ENCODE assay signal across 25 cellular contexts in genomic region chr3:127815001-127815400, GRCh38. TPM values are rescaled to one million over a fixed set of nuclear protein-coding genes. Genes with fewer than 3 reads are reported as not detected.
DNase-seq lines count a peak whose midpoint lies in the region; TF ChIP-seq lines count a peak whose summit lies in the region.
"Had no signal": no experiment of that assay in that cellular context is flagged by ENCODE, and none has a peak within 500 bp of the region (broad histone marks: within the 10 kb centered on the region; RNA-seq: fewer than 3 reads in every experiment).

No MANE protein-coding gene starts in this region.

- peak overlapping the region; percentile 42 for H2AK5ac ChIP-seq in mesenchymal stem cell (ENCODE audit: low read length, severe bottlenecking)

- peaks cover 33% of the 10 kb centered on the region for H3K79me1 ChIP-seq in mesenchymal stem cell (replicated peaks; ENCODE audit: low read length, poor library complexity, severe bottlenecking)

- TF ChIP-seq CTCF in breast epithelium (IDR thresholded peaks at IDR 0.05) (no peak), mammary epithelial cell (conservative IDR thresholded peaks at IDR 0.05 in 1 of 2, IDR thresholded peaks at IDR 0.05 in 1 of 2; ENCODE audit: extremely low read depth in 1 of 2, insufficient read depth in 1 of 2, low read depth in 1 of 2, low read length in 2 of 2) (no peak), transverse colon (IDR thresholded peaks at IDR 0.05) (no peak)

- no peaks in the 10 kb centered on the region for H3K4me1 Mint-ChIP-seq in activated T-helper 2 cell treated with anti-CD3 and anti-CD28 coated beads, Interferon-gamma antibody, Interleukin-2, Interleukin-4, amounts not matched to agents 10 μg/mL and 5 μg/mL and 100 μg/mL, durations not matched to agents 14 hours and 24 hours and 36 hours (ENCODE audit: low read depth)
- no peaks in the 10 kb centered on the region for H3K4me1 Mint-ChIP-seq in activated CD4-positive, alpha-beta T cell treated with anti-CD3 and anti-CD28 coated beads, Interleukin-2, amount 10 ng/mL, durations not matched to agents 7 days and 5 days
- H3K4me1 Mint-ChIP-seq: activated CD4-positive, alpha-beta memory T cell treated with anti-CD3 and anti-CD28 coated beads, Interleukin-2, amount 10 ng/mL, durations not matched to agents 7 days and 5 days; activated naive CD4-positive, alpha-beta T cell treated with anti-CD3 and anti-CD28 coated beads, Interleukin-2, amount 50 U/mL, for 24 hours; activated T-helper 17 cell treated with anti-CD3 and anti-CD28 coated beads, Interleukin-2, amount 50 U/mL, for 72 hours; CD4-positive, alpha-beta memory T cell had no signal

- H3K9me3 Mint-ChIP-seq in activated T-helper 2 cell treated with anti-CD3 and anti-CD28 coated beads, Interferon-gamma antibody, Interleukin-2, Interleukin-4, amounts not matched to agents 10 μg/mL and 5 μg/mL and 100 μg/mL, durations not matched to agents 14 hours and 24 hours and 36 hours, result no peaks in the 10 kb centered on the region
- H3K9me3 Mint-ChIP-seq in activated CD4-positive, alpha-beta T cell treated with anti-CD3 and anti-CD28 coated beads, Interleukin-2, amount 10 ng/mL, durations not matched to agents 7 days and 5 days, result no peaks in the 10 kb centered on the region
- H3K9me3 Mint-ChIP-seq: activated CD4-positive, alpha-beta memory T cell treated with anti-CD3 and anti-CD28 coated beads, Interleukin-2, amount 10 ng/mL, durations not matched to agents 7 days and 5 days; activated naive CD4-positive, alpha-beta T cell treated with anti-CD3 and anti-CD28 coated beads, Interleukin-2, amount 50 U/mL, for 24 hours; activated T-helper 17 cell treated with anti-CD3 and anti-CD28 coated beads, Interleukin-2, amount 50 U/mL, for 72 hours; stimulated activated naive B cell treated with anti-CD40 and anti-IgM and Interleukin-4, amounts not matched to agents 10 μg/mL and 1 μg/mL and 100 μg/mL, for 72 hours had no signal

- H3K23ac ChIP-seq in mesenchymal stem cell (ENCODE audit: low read length in 2 of 2), result no peak overlapping the region

- DNase-seq in breast epithelium (ENCODE audit: low spot score in 2 of 2) (no peak), mammary epithelial cell (no peak), caudate nucleus (lab: John Stamatoyannopoulos, UW) (no peak), mesenchymal stem cell (no peak), transverse colon (no peak), NCI-H2029 (lab: John Stamatoyannopoulos, UW) (no peak)
- no peak for DNase-seq in activated T-helper 2 cell treated with anti-CD3 and anti-CD28 coated beads, Interferon-gamma antibody, Interleukin-2, Interleukin-4, amounts not matched to agents 10 μg/mL and 5 μg/mL and 100 μg/mL, durations not matched to agents 14 hours and 24 hours and 36 hours (ENCODE audit: low spot score)
- no peak for DNase-seq in activated CD4-positive, alpha-beta T cell treated with anti-CD3 and anti-CD28 coated beads, Interleukin-2, amount 10 ng/mL, durations not matched to agents 7 days and 5 days
- DNase-seq: activated CD4-positive, alpha-beta memory T cell treated with anti-CD3 and anti-CD28 coated beads, Interleukin-2, amount 10 ng/mL, durations not matched to agents 7 days and 5 days; activated CD8-positive, alpha-beta memory T cell treated with anti-CD3 and anti-CD28 coated beads, Interleukin-2, amount 50 U/mL, for 48 hours; AML-193; CD4-positive, alpha-beta memory T cell; lower lobe of right lung; NCI-H1092 treated with DMSO at 0.1 percent for 48 hours; NCI-H2029 treated with DMSO at 0.1 percent for 48 hours; NCI-H226; stimulated activated CD4-positive, alpha-beta T cell treated with anti-CD3 and anti-CD28 coated beads, Interleukin-4, amount 100 ng/mL, for 4 hours; stimulated activated naive B cell treated with anti-CD40 and anti-IgM and Interleukin-4, amounts not matched to agents 10 μg/mL and 1 μg/mL and 100 μg/mL, for 72 hours; testis had no signal

- CTCF ChIA-PET in mammary epithelial cell (lab: Charles Lee; ENCODE audit: low non-redundant PET), result no interaction called here
- CTCF ChIA-PET in activated CD4-positive, alpha-beta T cell treated with anti-CD3 and anti-CD28 coated beads, Interleukin-2, amount 10 ng/mL, durations not matched to agents 7 days and 5 days (lab: Charles Lee), result no interaction called here

- no peak overlapping the region for H3K27ac Mint-ChIP-seq in activated T-helper 2 cell treated with anti-CD3 and anti-CD28 coated beads, Interferon-gamma antibody, Interleukin-2, Interleukin-4, amounts not matched to agents 10 μg/mL and 5 μg/mL and 100 μg/mL, durations not matched to agents 14 hours and 24 hours and 36 hours
- H3K27ac Mint-ChIP-seq in activated CD4-positive, alpha-beta T cell treated with anti-CD3 and anti-CD28 coated beads, Interleukin-2, amount 10 ng/mL, durations not matched to agents 7 days and 5 days, result no peak overlapping the region
- H3K27ac Mint-ChIP-seq: activated CD4-positive, alpha-beta memory T cell treated with anti-CD3 and anti-CD28 coated beads, Interleukin-2, amount 10 ng/mL, durations not matched to agents 7 days and 5 days; activated naive CD4-positive, alpha-beta T cell treated with anti-CD3 and anti-CD28 coated beads, Interleukin-2, amount 50 U/mL, for 24 hours; activated T-helper 17 cell treated with anti-CD3 and anti-CD28 coated beads, Interleukin-2, amount 50 U/mL, for 72 hours; stimulated activated naive B cell treated with anti-CD40 and anti-IgM and Interleukin-4, amounts not matched to agents 10 μg/mL and 1 μg/mL and 100 μg/mL, for 72 hours had no signal

- in situ Hi-C loops in mammary epithelial cell (cut with MboI; ENCODE audit: low sequenced_read_pairs in 2 of 2) (no loop called here), transverse colon (cut with MboI; ENCODE audit: low pct_ligation_motif_present in 1 of 4, low pct_unique_long_range_greater_than_20kb in 1 of 4, low sequenced_read_pairs in 3 of 4) (no loop called here)

- H2BK15ac ChIP-seq in mesenchymal stem cell (ENCODE audit: low read depth, poor library complexity, severe bottlenecking), result no peak overlapping the region

- H3K36me3 Mint-ChIP-seq in activated T-helper 2 cell treated with anti-CD3 and anti-CD28 coated beads, Interferon-gamma antibody, Interleukin-2, Interleukin-4, amounts not matched to agents 10 μg/mL and 5 μg/mL and 100 μg/mL, durations not matched to agents 14 hours and 24 hours and 36 hours (ENCODE audit: low read depth), result no peaks in the 10 kb centered on the region
- H3K36me3 Mint-ChIP-seq in activated CD4-positive, alpha-beta T cell treated with anti-CD3 and anti-CD28 coated beads, Interleukin-2, amount 10 ng/mL, durations not matched to agents 7 days and 5 days (ENCODE audit: low read depth), result no peaks in the 10 kb centered on the region
- H3K36me3 Mint-ChIP-seq: activated naive CD4-positive, alpha-beta T cell treated with anti-CD3 and anti-CD28 coated beads, Interleukin-2, amount 50 U/mL, for 24 hours; CD4-positive, alpha-beta memory T cell had no signal

- TF ChIP-seq POLR2A in breast epithelium (IDR thresholded peaks at IDR 0.05), result no peak
- TF ChIP-seq POLR2A in transverse colon (IDR thresholded peaks at IDR 0.05), result no peak

- H3K4ac ChIP-seq in mesenchymal stem cell (ENCODE audit: low read depth in 1 of 2, low read length in 2 of 2), result no peak overlapping the region

- H2BK5ac ChIP-seq in mesenchymal stem cell (ENCODE audit: low read depth, low read length, poor library complexity, severe bottlenecking), result no peak overlapping the region

- H3K18ac ChIP-seq in mesenchymal stem cell (ENCODE audit: low read depth in 1 of 2, low read length in 2 of 2), result no peak overlapping the region

- H2BK120ac ChIP-seq in mesenchymal stem cell (ENCODE audit: low read depth, low read length), result no peak overlapping the region

- H3K4me3 Mint-ChIP-seq in activated T-helper 2 cell treated with anti-CD3 and anti-CD28 coated beads, Interferon-gamma antibody, Interleukin-2, Interleukin-4, amounts not matched to agents 10 μg/mL and 5 μg/mL and 100 μg/mL, durations not matched to agents 14 hours and 24 hours and 36 hours (ENCODE audit: low read depth), result no peak overlapping the region
- H3K4me3 Mint-ChIP-seq in activated CD4-positive, alpha-beta T cell treated with anti-CD3 and anti-CD28 coated beads, Interleukin-2, amount 10 ng/mL, durations not matched to agents 7 days and 5 days, result no peak overlapping the region
- H3K4me3 Mint-ChIP-seq: activated CD4-positive, alpha-beta memory T cell treated with anti-CD3 and anti-CD28 coated beads, Interleukin-2, amount 10 ng/mL, durations not matched to agents 7 days and 5 days; activated naive CD4-positive, alpha-beta T cell treated with anti-CD3 and anti-CD28 coated beads, Interleukin-2, amount 50 U/mL, for 24 hours; activated T-helper 17 cell treated with anti-CD3 and anti-CD28 coated beads, Interleukin-2, amount 50 U/mL, for 72 hours; CD4-positive, alpha-beta memory T cell; stimulated activated naive B cell treated with anti-CD40 and anti-IgM and Interleukin-4, amounts not matched to agents 10 μg/mL and 1 μg/mL and 100 μg/mL, for 72 hours had no signal

- H2BK12ac ChIP-seq in mesenchymal stem cell (ENCODE audit: low read length in 2 of 2), result no peak overlapping the region

- H4K91ac ChIP-seq in mesenchymal stem cell (ENCODE audit: low read length), result no peak overlapping the region

- H2AFZ ChIP-seq in mammary epithelial cell (ENCODE audit: low read depth, low read length) (no peak overlapping the region), mesenchymal stem cell (ENCODE audit: low read depth, low read length) (no peak overlapping the region)

- no TSS peak for BruUV-seq in mammary epithelial cell (replicated peaks; lab: Mats Ljungman, UMichigan)

- H3K36me3 ChIP-seq in breast epithelium (no peaks in the 10 kb centered on the region), mammary epithelial cell (ENCODE audit: insufficient read depth, low read length) (no peaks in the 10 kb centered on the region), mesenchymal stem cell (ENCODE audit: control insufficient read depth in 1 of 2, insufficient read depth in 2 of 2, low read depth in 1 of 2, low read length in 2 of 2) (peaks cover 54 to 77% of the 10 kb centered on the region in 2 experiments), transverse colon (peaks cover 0 to 11% (median 2%) of the 10 kb centered on the region in 4 donors)

- 95% methylated on average over 7 of the region's 7 CpGs for WGBS in mammary epithelial cell (ENCODE audit: low coverage, missing lambda C conversion rate)
- WGBS in mesenchymal stem cell, result 95% methylated on average over 6 of the region's 7 CpGs
- WGBS in transverse colon (ENCODE audit: low coverage in 1 of 2), 2 donors, result 45 to 81% methylated on average over 3 to 7 of the region's 7 CpGs

- H3K9ac ChIP-seq in mammary epithelial cell (ENCODE audit: insufficient read depth, low read length) (no peak overlapping the region), mesenchymal stem cell (ENCODE audit: low read length) (peak overlapping the region; percentile 19)

- intact Hi-C loops in breast epithelium (cut with DNase I; ENCODE audit: low total_unique reads), result no loop called here
- intact Hi-C loops in mammary epithelial cell (cut with micrococcal nuclease), result no loop called here
- intact Hi-C loops in transverse colon (cut with DNase I; ENCODE audit: low total_unique reads), result no loop called here
- intact Hi-C loops in activated T-helper 2 cell treated with anti-CD3 and anti-CD28 coated beads, Interferon-gamma antibody, Interleukin-2, Interleukin-4, amounts not matched to agents 10 μg/mL and 5 μg/mL and 100 μg/mL, durations not matched to agents 14 hours and 24 hours and 36 hours (cut with micrococcal nuclease), result no loop called here

- dilution Hi-C loops in mammary epithelial cell (cut with HindIII; ENCODE audit: low sequenced_read_pairs), result no loop called here

- H4K8ac ChIP-seq in mesenchymal stem cell (ENCODE audit: low read length), result no peak overlapping the region

- H4K20me1 ChIP-seq in mammary epithelial cell (ENCODE audit: insufficient read depth, low read length), result no peaks in the 10 kb centered on the region

- H3K27me3 ChIP-seq in breast epithelium (no peaks in the 10 kb centered on the region), mammary epithelial cell (ENCODE audit: insufficient read depth, low read length) (no peaks in the 10 kb centered on the region), mesenchymal stem cell (ENCODE audit: control insufficient read depth in 1 of 2, insufficient read depth in 1 of 2, low read length in 2 of 2) (no peaks in the 10 kb centered on the region), transverse colon (no peaks in the 10 kb centered on the region)
- H3K27me3 ChIP-seq: neutrophil, testis had no signal

- H3K27ac ChIP-seq in breast epithelium (peak overlapping the region; percentile 50 to 85), mammary epithelial cell (ENCODE audit: insufficient read depth, low read depth, low read length) (no peak overlapping the region), caudate nucleus (ENCODE audit: low read depth, low read length) (peak overlapping the region; percentile 39), mesenchymal stem cell (ENCODE audit: low read length, poor library complexity, severe bottlenecking) (no peak overlapping the region), transverse colon (peak overlapping the region; percentile 93 to 94 (median 94))
- H3K27ac ChIP-seq: A549, neutrophil, RWPE1 had no signal

- H3K4me3 ChIP-seq in breast epithelium (no peak overlapping the region), mammary epithelial cell (replicated peaks in 1 of 3; ENCODE audit: insufficient read depth in 1 of 3, low read depth in 2 of 3, low read length in 3 of 3) (no peak overlapping the region), mesenchymal stem cell (ENCODE audit: insufficient read depth in 1 of 2, low read depth in 1 of 2, low read length in 2 of 2) (no peak overlapping the region), transverse colon (no peak overlapping the region)
- H3K4me3 ChIP-seq: A549, lower lobe of right lung, mucosa of descending colon, testis had no signal

- POLR2A ChIA-PET in activated CD4-positive, alpha-beta T cell treated with anti-CD3 and anti-CD28 coated beads, Interleukin-2, amount 10 ng/mL, durations not matched to agents 7 days and 5 days (lab: Charles Lee), result no interaction called here

- no peak for TF ChIP-seq EP300 in transverse colon (IDR thresholded peaks at IDR 0.05; ENCODE audit: low read depth)

- no peak overlapping the region for H3K14ac ChIP-seq in mesenchymal stem cell (ENCODE audit: low read length in 2 of 2)

- H3K79me2 ChIP-seq in mammary epithelial cell (ENCODE audit: insufficient read depth, low read length), result no peaks in the 10 kb centered on the region

- H3K27me3 Mint-ChIP-seq in activated T-helper 2 cell treated with anti-CD3 and anti-CD28 coated beads, Interferon-gamma antibody, Interleukin-2, Interleukin-4, amounts not matched to agents 10 μg/mL and 5 μg/mL and 100 μg/mL, durations not matched to agents 14 hours and 24 hours and 36 hours (ENCODE audit: low read depth), result peaks cover 17% of the 10 kb centered on the region
- H3K27me3 Mint-ChIP-seq in activated CD4-positive, alpha-beta T cell treated with anti-CD3 and anti-CD28 coated beads, Interleukin-2, amount 10 ng/mL, durations not matched to agents 7 days and 5 days, result peaks cover 2% of the 10 kb centered on the region

- H3K4me1 ChIP-seq in breast epithelium (peaks cover 9 to 10% of the 10 kb centered on the region in 2 donors), mammary epithelial cell (ENCODE audit: insufficient read depth, low read length) (peaks cover 18% of the 10 kb centered on the region), mesenchymal stem cell (ENCODE audit: control insufficient read depth, insufficient read depth, low read depth, low read length) (peaks cover 25% of the 10 kb centered on the region), transverse colon (peaks cover 43 to 63% (median 53%) of the 10 kb centered on the region in 4 donors)
- H3K4me1 ChIP-seq: testis had no signal

- no peaks in the 10 kb centered on the region for H3K9me3 ChIP-seq in breast epithelium
- H3K9me3 ChIP-seq in mammary epithelial cell (replicated peaks; ENCODE audit: insufficient read depth, low read length), result no peaks in the 10 kb centered on the region
- peaks cover 5% of the 10 kb centered on the region for H3K9me3 ChIP-seq in mesenchymal stem cell (ENCODE audit: control insufficient read depth, low read length)
- H3K9me3 ChIP-seq in transverse colon, result no peaks in the 10 kb centered on the region
- H3K9me3 ChIP-seq: A549, lower lobe of right lung, mucosa of descending colon, neutrophil, testis had no signal

- H3K4me2 ChIP-seq in mammary epithelial cell (ENCODE audit: insufficient read depth, low read depth, low read length) (no peak overlapping the region), mesenchymal stem cell (ENCODE audit: low read length, poor library complexity, severe bottlenecking) (no peak overlapping the region)
- H3K4me2 ChIP-seq: A549 had no signal

RNA-seq across cellular contexts. Expression of gene MGLL, which starts 7.3 kb away (rescaled TPM):
- total RNA-seq in breast epithelium (10 to 100 TPM; 25.8 to 79.5 (median 30.2) TPM), mammary epithelial cell (10 to 100 TPM in 1 of 2 donors, 1 to 10 TPM in 1; 7.8 to 46.3 TPM), transverse colon (100 to 1,000 TPM; 150 to 329 (median 294) TPM)
- 16.9 TPM for polyA plus RNA-seq in mammary epithelial cell
- 27.4 TPM for polyA minus RNA-seq in mammary epithelial cell
- 81.2 TPM for polyA plus RNA-seq in mesenchymal stem cell (2013, experiment 1 of 2)
- polyA plus RNA-seq in mesenchymal stem cell (2013, experiment 2 of 2), result 81.4 TPM
- 6.5 and 6.6 TPM in 2 replicates for total RNA-seq in activated T-helper 2 cell treated with anti-CD3 and anti-CD28 coated beads, Interferon-gamma antibody, Interleukin-2, Interleukin-4, amounts not matched to agents 10 μg/mL and 5 μg/mL and 100 μg/mL, durations not matched to agents 14 hours and 24 hours and 36 hours
- total RNA-seq in activated CD4-positive, alpha-beta T cell treated with anti-CD3 and anti-CD28 coated beads, Interleukin-2, amount 10 ng/mL, durations not matched to agents 7 days and 5 days, result under 1 TPM; 0.10 to 0.25 TPM

Comparison
In these comparisons a context has a peak if more than half of its experiments do, and no peak if none do; other contexts are left out.
1. H3K27ac ChIP-seq: peak in breast epithelium (2 of 2), caudate nucleus (single experiment) and transverse colon (4 of 4); none in mammary epithelial cell (single experiment) and mesenchymal stem cell (single experiment).